15 cellular contexts compared by ENCODE assay signal in the genomic region with DNA sequence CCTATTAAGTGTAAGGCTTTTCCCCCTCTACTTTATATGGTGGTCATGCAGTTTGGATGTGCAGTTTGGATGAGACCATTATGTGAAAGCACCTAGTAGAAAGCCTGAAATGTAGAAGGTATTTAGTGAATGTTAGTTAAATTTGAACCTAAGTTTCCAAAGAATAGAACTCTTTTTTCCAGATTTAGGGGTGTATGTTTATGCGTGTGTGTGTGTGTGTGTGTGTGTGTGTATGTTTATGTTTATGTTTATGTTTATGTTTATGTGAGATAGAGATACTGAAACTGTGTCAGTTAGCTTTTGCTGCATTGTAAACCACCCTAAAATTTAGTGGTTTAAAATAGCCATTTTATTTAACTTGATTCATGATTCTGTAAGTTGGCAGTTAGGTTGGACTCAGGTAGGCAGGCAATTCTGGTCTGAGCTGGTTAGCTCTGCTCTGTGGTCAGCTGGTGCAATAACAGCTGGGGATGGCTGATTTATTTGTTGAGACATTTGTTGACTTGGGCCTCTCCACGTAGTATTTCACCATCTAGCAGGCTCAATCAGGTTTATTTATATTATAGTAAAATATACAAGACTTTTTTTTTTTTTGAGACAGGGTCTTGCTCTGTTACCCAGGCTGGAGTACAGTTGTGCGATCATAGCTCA. TPM values are rescaled to one million over a fixed set of nuclear protein-coding genes. Genes with fewer than 3 reads are reported as not detected.
DNase-seq lines count a peak whose midpoint lies in the region; ATAC-seq, FAIRE-seq and TF ChIP-seq lines count a peak whose summit lies in the region.
"Had no signal": no experiment of that assay in that cellular context is flagged by ENCODE, and none has a peak within 500 bp of the region (broad histone marks: within the 10 kb centered on the region; RNA-seq: fewer than 3 reads in every experiment).

No MANE protein-coding gene starts in this region.

- H3K27ac Mint-ChIP-seq in progenitor cell of endocrine pancreas = peak overlapping the region; percentile 3

- no peak for FAIRE-seq in small intestine (lab: Jason Lieb, UNC)
- FAIRE-seq: A549, GM18507, kidney had no signal

- H3K4me1 Mint-ChIP-seq in progenitor cell of endocrine pancreas (ENCODE audit: low read depth) = peaks cover 13% of the 10 kb centered on the region

- no peak for ATAC-seq in GM21447 (IDR thresholded peaks at IDR 0.05; ENCODE audit: unreplicated experiment)
- ATAC-seq: A549 had no signal

- H3K36me3 ChIP-seq in small intestine (ENCODE audit: control insufficient read depth in 2 of 2, insufficient read depth in 2 of 2, low read length in 2 of 2) = peaks cover 2 to 3% of the 10 kb centered on the region in 2 donors

- H3K4me1 ChIP-seq in small intestine (ENCODE audit: control insufficient read depth in 2 of 2, insufficient read depth in 1 of 2, low read depth in 1 of 2, low read length in 1 of 2) = no peaks in the 10 kb centered on the region
- H3K4me1 ChIP-seq: A549 had no signal

- peak; percentile 17 for DNase-seq in NCI-H82 (lab: John Stamatoyannopoulos, UW)
- no peak for DNase-seq in NCI-H82 treated with DMSO at 0.1 percent for 48 hours (lab: John Stamatoyannopoulos, UW; ENCODE audit: unreplicated experiment)
- peak; percentile 27 for DNase-seq in NCI-H774 (lab: John Stamatoyannopoulos, UW)
- peak; percentile 54 for DNase-seq in choroid plexus epithelial cell (ENCODE audit: low read depth)
- DNase-seq in progenitor cell of endocrine pancreas (ENCODE audit: low spot score, unreplicated experiment) = no peak
- no peak for DNase-seq in glomerular visceral epithelial cell (ENCODE audit: extremely low spot score)
- no peak for DNase-seq in small intestine
- DNase-seq: cerebellar nuclear complex, EL, kidney, NCI-H187 had no signal

- 69 to 83% (median 76%) methylated on average over 3 of the region's 3 CpGs for WGBS in small intestine, 3 donors

- no peaks in the 10 kb centered on the region for H3K27me3 ChIP-seq in small intestine (ENCODE audit: control insufficient read depth in 2 of 2, insufficient read depth in 2 of 2, low read length in 2 of 2)
- H3K27me3 ChIP-seq: suprapubic skin had no signal

- H3K27me3 Mint-ChIP-seq in progenitor cell of endocrine pancreas = no peaks in the 10 kb centered on the region

- no peak for TF ChIP-seq CTCF in choroid plexus epithelial cell (conservative IDR thresholded peaks at IDR 0.05; ENCODE audit: low read depth, low read length)
- TF ChIP-seq CTCF in progenitor cell of endocrine pancreas (IDR thresholded peaks at IDR 0.05; ENCODE audit: unreplicated experiment) = no peak

- H3K9me3 Mint-ChIP-seq in progenitor cell of endocrine pancreas (ENCODE audit: low read depth) = no peaks in the 10 kb centered on the region

- H3K4me3 Mint-ChIP-seq in progenitor cell of endocrine pancreas (ENCODE audit: low read depth) = no peak overlapping the region

- H3K27ac ChIP-seq in small intestine (ENCODE audit: low read depth in 1 of 2, low read length in 1 of 2) = no peak overlapping the region
- H3K27ac ChIP-seq: A549, suprapubic skin had no signal

- H3K4me3 ChIP-seq in choroid plexus epithelial cell (ENCODE audit: low read depth, low read length) (no peak overlapping the region), small intestine (ENCODE audit: low read depth in 1 of 2, low read length in 2 of 2) (no peak overlapping the region)
- H3K4me3 ChIP-seq: A549, suprapubic skin had no signal

- peaks cover 9% of the 10 kb centered on the region for H3K36me3 Mint-ChIP-seq in progenitor cell of endocrine pancreas (ENCODE audit: insufficient read depth)

- no peaks in the 10 kb centered on the region for H3K9me3 ChIP-seq in small intestine (ENCODE audit: control insufficient read depth, low read depth)
- H3K9me3 ChIP-seq: A549, suprapubic skin had no signal

RNA-seq across cellular contexts. Expression of gene STK4, which starts 54.0 kb away (rescaled TPM):
- 36.3 and 37.4 TPM in 2 replicates for total RNA-seq in progenitor cell of endocrine pancreas
- 1 to 10 TPM; 6.9 to 9.7 (median 8.1) TPM for polyA plus RNA-seq in small intestine

Comparison
In these comparisons a context has a peak if more than half of its experiments do, and no peak if none do; other contexts are left out.
1. DNase-seq: peak in NCI-H82 (single experiment), NCI-H774 (single experiment) and choroid plexus epithelial cell (single experiment); none in NCI-H82 treated with DMSO at 0.1 percent for 48 hours (single experiment), progenitor cell of endocrine pancreas (single experiment), glomerular visceral epithelial cell (single experiment) and small intestine (single experiment).